8 cellular contexts compared by ENCODE assay signal in the genomic region with DNA sequence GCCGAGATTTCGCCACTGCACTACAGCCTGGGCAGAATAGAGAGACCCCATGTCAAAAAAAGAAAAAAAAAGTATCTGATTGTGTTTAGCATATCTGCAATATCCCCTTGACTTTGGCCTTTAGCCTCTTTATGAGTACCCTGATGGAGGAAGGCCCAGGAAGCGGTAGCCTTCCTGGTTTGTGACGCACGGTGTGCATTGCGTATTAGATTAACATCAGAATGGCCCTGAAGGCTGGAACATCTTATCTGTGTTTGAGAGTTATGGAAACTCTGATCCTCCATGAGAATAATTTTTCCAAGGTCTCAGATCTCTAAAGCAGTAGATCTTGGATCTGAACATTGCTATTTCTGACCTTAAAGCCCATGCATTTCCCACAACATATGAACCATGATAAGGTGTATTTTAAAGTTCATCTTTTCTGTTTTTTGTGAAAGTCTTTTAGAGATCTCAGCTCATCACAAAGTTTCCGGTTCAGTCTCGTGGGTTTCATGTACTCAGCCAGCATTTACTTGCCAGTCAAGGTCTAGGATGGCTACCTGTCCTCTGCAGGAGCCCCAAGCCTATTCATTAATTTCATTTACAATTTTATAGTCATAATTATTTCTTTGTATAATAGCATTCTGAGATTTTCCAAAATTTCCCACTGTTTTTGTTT. TPM values are rescaled to one million over a fixed set of nuclear protein-coding genes. Genes with fewer than 3 reads are reported as not detected.
A peak's percentile ranks its signal among the peaks of the same experiment; 100 is the strongest.
DNase-seq lines count a peak whose midpoint lies in the region; ATAC-seq and TF ChIP-seq lines count a peak whose summit lies in the region.

No MANE protein-coding gene starts in this region.

- H3K79me2 ChIP-seq in Karpas-422 (ENCODE audit: low read length) = peaks cover 37% of the 10 kb centered on the region

- peaks cover 30 to 36% (median 34%) of the 10 kb centered on the region in 10 experiments for H3K4me1 ChIP-seq in BLaER1 treated with 17β-estradiol and CSF1 and Interleukin-3, amounts not matched to agents 10 nM and 100 nM
- peaks cover 33% of the 10 kb centered on the region for H3K4me1 ChIP-seq in Karpas-422 (ENCODE audit: low read length)

- peak overlapping the region; percentile 93 to 100 (median 98); a peak in 21 of 22 replicates for H3K9ac ChIP-seq in BLaER1 treated with 17β-estradiol and CSF1 and Interleukin-3, amounts not matched to agents 10 nM and 100 nM
- H3K9ac ChIP-seq in Karpas-422 (ENCODE audit: low read length) = peak overlapping the region; percentile 77

- DNase-seq in Karpas-422 (peak; percentile 66), chondrocyte (ENCODE audit: low spot score) (no peak), nephron progenitor cell (no peak), DMS79 (lab: John Stamatoyannopoulos, UW) (no peak), NCI-H1694 treated with DMSO at 0.1 percent for 48 hours (lab: John Stamatoyannopoulos, UW) (no peak), hippocampal formation (lab: John Stamatoyannopoulos, UW) (no peak)

- peak overlapping the region; percentile 90 for H2AFZ ChIP-seq in Karpas-422 (ENCODE audit: low read length)

- H3K4me3 ChIP-seq in BLaER1 treated with 17β-estradiol and CSF1 and Interleukin-3, amounts not matched to agents 10 nM and 100 nM = peak overlapping the region; percentile 82 to 99 (median 96)
- H3K4me3 ChIP-seq in Karpas-422 (ENCODE audit: low read length) = peak overlapping the region; percentile 81

- no peaks in the 10 kb centered on the region for H3K36me3 ChIP-seq in BLaER1 treated with 17β-estradiol and CSF1 and Interleukin-3, amounts not matched to agents 10 nM and 100 nM
- no peaks in the 10 kb centered on the region for H3K36me3 ChIP-seq in Karpas-422 (ENCODE audit: insufficient read depth, low read length)

- TF ChIP-seq CTCF in chondrocyte (IDR thresholded peaks at IDR 0.05) = no peak
- TF ChIP-seq CTCF in nephron progenitor cell (IDR thresholded peaks at IDR 0.05) = no peak

- peak overlapping the region; percentile 76 to 95 (median 89) for H3K4me2 ChIP-seq in BLaER1 treated with 17β-estradiol and CSF1 and Interleukin-3, amounts not matched to agents 10 nM and 100 nM
- H3K4me2 ChIP-seq in Karpas-422 (ENCODE audit: low read depth, low read length, poor library complexity, severe bottlenecking) = peak overlapping the region; percentile 79

- no peaks in the 10 kb centered on the region for H3K9me3 Mint-ChIP-seq in chondrocyte (ENCODE audit: low read depth)
- no peaks in the 10 kb centered on the region for H3K9me3 Mint-ChIP-seq in nephron progenitor cell

- H3K4me1 Mint-ChIP-seq in chondrocyte (ENCODE audit: low read depth) (peaks cover 35% of the 10 kb centered on the region), nephron progenitor cell (peaks cover 41% of the 10 kb centered on the region)

- no peak for ATAC-seq in HG02884 (IDR thresholded peaks at IDR 0.05; ENCODE audit: unreplicated experiment)

- H3K27me3 Mint-ChIP-seq in chondrocyte (ENCODE audit: low read depth) (no peaks in the 10 kb centered on the region), nephron progenitor cell (ENCODE audit: low read depth, poor library complexity) (no peaks in the 10 kb centered on the region)

- peaks cover 3 to 36% (median 26%) of the 10 kb centered on the region in 11 experiments; a peak in 19 of 22 replicates for H4K20me1 ChIP-seq in BLaER1 treated with 17β-estradiol and CSF1 and Interleukin-3, amounts not matched to agents 10 nM and 100 nM
- H4K20me1 ChIP-seq in Karpas-422 (ENCODE audit: insufficient read depth, low read depth, low read length) = peaks cover 27% of the 10 kb centered on the region

- H3K27ac ChIP-seq in BLaER1 treated with 17β-estradiol and CSF1 and Interleukin-3, amounts not matched to agents 10 nM and 100 nM = peak overlapping the region; percentile 92 to 99 (median 98); a peak in 20 of 22 replicates
- H3K27ac ChIP-seq in Karpas-422 (ENCODE audit: low read length) = peak overlapping the region; percentile 8

- H3K27ac Mint-ChIP-seq in chondrocyte (ENCODE audit: unreplicated experiment) (no peak overlapping the region), nephron progenitor cell (no peak overlapping the region)

- H3K9me2 ChIP-seq in Karpas-422 (replicated peaks; ENCODE audit: insufficient read depth, low read length) = no peaks in the 10 kb centered on the region

- H3K9me3 ChIP-seq in BLaER1 treated with 17β-estradiol and CSF1 and Interleukin-3, amounts not matched to agents 10 nM and 100 nM (replicated peaks in 1 of 11) = no peaks in the 10 kb centered on the region
- H3K9me3 ChIP-seq in Karpas-422 (ENCODE audit: low read length) = no peaks in the 10 kb centered on the region

- H3K36me3 Mint-ChIP-seq in chondrocyte (ENCODE audit: low read depth) = no peaks in the 10 kb centered on the region
- H3K36me3 Mint-ChIP-seq in nephron progenitor cell (ENCODE audit: low read depth) = no peaks in the 10 kb centered on the region

- H3K27me3 ChIP-seq in BLaER1 treated with 17β-estradiol and CSF1 and Interleukin-3, amounts not matched to agents 10 nM and 100 nM = no peaks in the 10 kb centered on the region
- H3K27me3 ChIP-seq in Karpas-422 (ENCODE audit: low read length) = no peaks in the 10 kb centered on the region

- H3K4me3 Mint-ChIP-seq in chondrocyte (ENCODE audit: unreplicated experiment) (peak overlapping the region; percentile 72), nephron progenitor cell (peak overlapping the region; percentile 86)

RNA-seq across cellular contexts. Expression of gene FDX1, which starts 0.7 kb away (rescaled TPM):
- 24.0 and 30.4 TPM in 2 replicates for total RNA-seq in Karpas-422 (2014; rRNA removed; shearing (Covaris generic); ENCODE audit: low replicate concordance)
- total RNA-seq in chondrocyte = 5.5 to 6.6 TPM (median 5.6 TPM) in 3 replicates
